ENCODE assay signal across 9 cellular contexts in genomic region chr16:24635900-24636610, GRCh38.
A peak's percentile ranks its signal among the peaks of the same experiment; 100 is the strongest.
DNase-seq lines count a peak whose midpoint lies in the region; ATAC-seq, FAIRE-seq and TF ChIP-seq lines count a peak whose summit lies in the region.
"Had no signal": no experiment of that assay in that cellular context is flagged by ENCODE, and none has a peak within 500 bp of the region (broad histone marks: within the 10 kb centered on the region; RNA-seq: fewer than 3 reads in every experiment).

No MANE protein-coding gene starts in this region.

- no peak overlapping the region for H3K4me3 ChIP-seq in bronchial epithelial cell (ENCODE audit: low read depth, low read length)
- H3K4me3 ChIP-seq in lower lobe of right lung = no peak overlapping the region

- H3K4me3 Mint-ChIP-seq in activated naive CD4-positive, alpha-beta T cell treated with anti-CD3 and anti-CD28 coated beads for 36 hours = no peak overlapping the region

- no peaks in the 10 kb centered on the region for H3K27me3 Mint-ChIP-seq in activated naive CD4-positive, alpha-beta T cell treated with anti-CD3 and anti-CD28 coated beads for 36 hours (ENCODE audit: low read depth)

- TF ChIP-seq CTCF in bronchial epithelial cell (IDR thresholded peaks at IDR 0.05; ENCODE audit: insufficient read depth, low read length, severe bottlenecking) (no peak), lower lobe of right lung (IDR thresholded peaks at IDR 0.05) (no peak)

- H3K4me1 ChIP-seq in lower lobe of right lung = peaks cover 6% of the 10 kb centered on the region

- ATAC-seq in lower lobe of right lung (no peak), HG03469 (IDR thresholded peaks at IDR 0.05; ENCODE audit: unreplicated experiment) (no peak), HG03432 (IDR thresholded peaks at IDR 0.05; ENCODE audit: unreplicated experiment) (no peak)

- no peak overlapping the region for H3K27ac ChIP-seq in lower lobe of right lung

- H3K27ac Mint-ChIP-seq in activated naive CD4-positive, alpha-beta T cell treated with anti-CD3 and anti-CD28 coated beads for 36 hours = no peak overlapping the region

- H3K36me3 Mint-ChIP-seq in activated naive CD4-positive, alpha-beta T cell treated with anti-CD3 and anti-CD28 coated beads for 36 hours (ENCODE audit: low read depth) = no peaks in the 10 kb centered on the region

- H3K9me3 Mint-ChIP-seq in activated naive CD4-positive, alpha-beta T cell treated with anti-CD3 and anti-CD28 coated beads for 36 hours = no peaks in the 10 kb centered on the region

- no peaks in the 10 kb centered on the region for H3K27me3 ChIP-seq in bronchial epithelial cell (ENCODE audit: control insufficient read depth, insufficient read depth, low read length)
- no peaks in the 10 kb centered on the region for H3K27me3 ChIP-seq in lower lobe of right lung (ENCODE audit: low read depth)

- no peak for FAIRE-seq in bronchial epithelial cell (lab: Jason Lieb, UNC)
- FAIRE-seq: colon had no signal

- intact Hi-C loops in lower lobe of right lung (cut with DNase I) = no loop called here
- intact Hi-C loops in activated naive CD4-positive, alpha-beta T cell treated with anti-CD3 and anti-CD28 coated beads for 36 hours (cut with micrococcal nuclease) = no loop called here

- peak; percentile 94 for DNase-seq in AG08395 (ENCODE audit: low spot score)
- DNase-seq in NCI-H1105 treated with DMSO at 0.1 percent for 48 hours (lab: John Stamatoyannopoulos, UW) = peak; percentile 58
- DNase-seq in bronchial epithelial cell (ENCODE audit: low read depth) = peak; percentile 68
- DNase-seq in lower lobe of right lung = peak; percentile 58
- no peak for DNase-seq in activated naive CD4-positive, alpha-beta T cell treated with anti-CD3 and anti-CD28 coated beads for 36 hours
- DNase-seq in NCI-H187 treated with DMSO at 0.1 percent for 48 hours (lab: John Stamatoyannopoulos, UW) = no peak

- H3K36me3 ChIP-seq in bronchial epithelial cell (ENCODE audit: control insufficient read depth, insufficient read depth, low read length) (no peaks in the 10 kb centered on the region), lower lobe of right lung (no peaks in the 10 kb centered on the region)

- no peaks in the 10 kb centered on the region for H3K4me1 Mint-ChIP-seq in activated naive CD4-positive, alpha-beta T cell treated with anti-CD3 and anti-CD28 coated beads for 36 hours (ENCODE audit: low read depth)

- CTCF ChIA-PET in activated naive CD4-positive, alpha-beta T cell treated with anti-CD3 and anti-CD28 coated beads for 36 hours (lab: Charles Lee) = no interaction called here

- no peaks in the 10 kb centered on the region for H3K9me3 ChIP-seq in lower lobe of right lung

Comparison
In these comparisons a context has a peak if more than half of its experiments do, and no peak if none do; other contexts are left out.
1. DNase-seq: peak in AG08395 (single experiment), NCI-H1105 treated with DMSO at 0.1 percent for 48 hours (single experiment), bronchial epithelial cell (single experiment) and lower lobe of right lung (single experiment); none in activated naive CD4-positive, alpha-beta T cell treated with anti-CD3 and anti-CD28 coated beads for 36 hours (single experiment) and NCI-H187 treated with DMSO at 0.1 percent for 48 hours (single experiment).